In the genomic region with DNA sequence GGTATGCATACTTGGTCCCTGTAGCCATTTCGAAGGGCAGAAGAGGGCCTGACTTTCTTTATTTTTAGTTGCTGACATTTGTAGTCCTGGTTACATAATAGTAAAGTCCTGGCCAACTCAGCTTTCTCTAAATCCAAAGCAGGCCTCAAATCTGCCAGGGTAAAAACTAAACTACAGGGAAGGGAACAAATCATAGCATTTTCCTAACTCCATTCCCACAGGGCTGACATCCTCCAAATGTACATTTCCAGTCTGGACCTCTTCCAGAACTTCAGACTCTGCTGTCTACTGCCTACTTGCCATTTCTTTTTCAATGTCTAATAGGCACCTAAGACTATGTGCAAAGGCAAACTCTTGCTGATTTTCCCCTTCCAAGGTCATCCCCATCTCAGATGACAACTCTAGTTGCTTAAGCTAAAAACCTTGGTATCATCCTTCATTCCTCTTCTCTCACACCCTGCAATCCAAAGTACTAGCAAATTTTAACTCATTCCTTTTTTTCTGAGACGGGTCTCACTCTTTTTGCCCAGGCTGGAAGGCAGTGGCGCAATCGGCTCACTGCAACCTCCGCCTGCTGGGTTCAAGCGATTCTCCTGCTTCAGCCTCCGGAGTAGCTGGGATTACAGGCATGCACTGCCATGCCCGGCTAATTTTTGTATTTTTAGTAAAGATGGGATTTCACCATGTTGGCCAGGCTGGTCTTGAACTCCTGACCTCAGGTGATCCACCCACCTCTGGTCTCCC, we compare ENCODE assay signal across 9 cellular contexts. TPM values are rescaled to one million over a fixed set of nuclear protein-coding genes. Genes with fewer than 3 reads are reported as not detected.
DNase-seq lines count a peak whose midpoint lies in the region; ATAC-seq and TF ChIP-seq lines count a peak whose summit lies in the region.
"Had no signal": no experiment of that assay in that cellular context is flagged by ENCODE, and none has a peak within 500 bp of the region (broad histone marks: within the 10 kb centered on the region; RNA-seq: fewer than 3 reads in every experiment).

No MANE protein-coding gene starts in this region.

- intact Hi-C loops in left lung (cut with DNase I) = no loop called here

- peaks cover 29 to 52% of the 10 kb centered on the region in 2 donors for H3K4me1 ChIP-seq in left lung
- peaks cover 30 to 40% of the 10 kb centered on the region in 2 donors for H3K4me1 ChIP-seq in thoracic aorta (ENCODE audit: control insufficient read depth in 1 of 2, low read depth in 2 of 2)

- peak overlapping the region; percentile 100 for H3K27ac Mint-ChIP-seq in activated T-cell treated with anti-CD3 and anti-CD28 coated beads, Interleukin-2, amount 50 U/mL, for 24 hours

- no peak for DNase-seq in activated T-cell treated with anti-CD3 and anti-CD28 coated beads, Interleukin-2, amount 50 U/mL, for 24 hours
- DNase-seq in activated T-cell treated with anti-CD3 and anti-CD28 coated beads for 4 hours = no peak
- peak; percentile 20 for DNase-seq in amniotic epithelial cell (ENCODE audit: low read depth)
- DNase-seq in left lung = no peak
- DNase-seq in thoracic aorta (ENCODE audit: low spot score) = no peak
- no peak for DNase-seq in KBM-7
- no peak for DNase-seq in left lobe of liver (ENCODE audit: low spot score)
- DNase-seq: DMS 273 treated with DMSO at 0.1 percent for 48 hours had no signal

- H3K4me3 Mint-ChIP-seq in activated T-cell treated with anti-CD3 and anti-CD28 coated beads, Interleukin-2, amount 50 U/mL, for 24 hours = peak overlapping the region; percentile 94

- H3K36me3 ChIP-seq in left lung (peaks cover 0 to 54% of the 10 kb centered on the region in 2 donors), thoracic aorta (peaks cover 37% of the 10 kb centered on the region)

- no peaks in the 10 kb centered on the region for H3K27me3 ChIP-seq in left lung
- no peaks in the 10 kb centered on the region for H3K27me3 ChIP-seq in thoracic aorta (replicated peaks; ENCODE audit: insufficient read depth)

- no peaks in the 10 kb centered on the region for H3K9me3 ChIP-seq in left lung
- no peaks in the 10 kb centered on the region for H3K9me3 ChIP-seq in thoracic aorta

- peaks cover 55% of the 10 kb centered on the region for H3K4me1 Mint-ChIP-seq in activated T-cell treated with anti-CD3 and anti-CD28 coated beads, Interleukin-2, amount 50 U/mL, for 24 hours (ENCODE audit: low read depth)

- TF ChIP-seq CTCF in left lung (IDR thresholded peaks at IDR 0.05) = no peak
- no peak for TF ChIP-seq CTCF in thoracic aorta (IDR thresholded peaks at IDR 0.05)

- H3K9me3 Mint-ChIP-seq in activated T-cell treated with anti-CD3 and anti-CD28 coated beads, Interleukin-2, amount 50 U/mL, for 24 hours = no peaks in the 10 kb centered on the region

- ATAC-seq in left lung (no peak), thoracic aorta (ENCODE audit: insufficient number of reproducible peaks, low FRiP score, low read depth) (no peak), HG03095 (IDR thresholded peaks at IDR 0.05; ENCODE audit: unreplicated experiment) (no peak), left lobe of liver (no peak)

- H3K4me3 ChIP-seq in left lung = peak overlapping the region; percentile 8 to 95
- H3K4me3 ChIP-seq in thoracic aorta = peak overlapping the region; percentile 83

- in situ Hi-C loops in KBM-7 (cut with MboI; ENCODE audit: low pct_unique_long_range_greater_than_20kb, low sequenced_read_pairs) = no loop called here

- peaks cover 72% of the 10 kb centered on the region for H3K36me3 Mint-ChIP-seq in activated T-cell treated with anti-CD3 and anti-CD28 coated beads, Interleukin-2, amount 50 U/mL, for 24 hours (ENCODE audit: low read depth)

- no peaks in the 10 kb centered on the region for H3K27me3 Mint-ChIP-seq in activated T-cell treated with anti-CD3 and anti-CD28 coated beads, Interleukin-2, amount 50 U/mL, for 24 hours

- peak overlapping the region in 1 of 2 donors; percentile 97 for H3K27ac ChIP-seq in left lung
- H3K27ac ChIP-seq in thoracic aorta = peak overlapping the region; percentile 22 to 94

RNA-seq across cellular contexts. Expression of gene DDIT3, which starts 2.0 kb away (rescaled TPM):
- total RNA-seq in left lung = 10 to 100 TPM; 18.3 to 27.2 TPM
- 10 to 100 TPM; 35.5 to 39.6 TPM for total RNA-seq in thoracic aorta
- total RNA-seq in left lobe of liver = 13.9 TPM

RNA-seq across cellular contexts. Expression of gene MBD6, which starts 4.3 kb away (rescaled TPM):
- total RNA-seq in left lung = 100 to 1,000 TPM in 1 of 2 donors, 10 to 100 TPM in 1; 69.1 to 111 TPM
- total RNA-seq in thoracic aorta = 10 to 100 TPM; 39.2 to 54.3 TPM
- 59.6 TPM for total RNA-seq in left lobe of liver

RNA-seq across cellular contexts. Expression of gene DCTN2, which starts 28.6 kb away (rescaled TPM):
- 100 to 1,000 TPM; 104 to 111 TPM for total RNA-seq in left lung
- 100 to 1,000 TPM; 101 to 153 TPM for total RNA-seq in thoracic aorta
- total RNA-seq in left lobe of liver = 28.9 TPM

RNA-seq across cellular contexts. Expression of gene MARS1, which starts 30.5 kb away (rescaled TPM):
- total RNA-seq in left lung (100 to 1,000 TPM; 113 to 168 TPM), thoracic aorta (100 to 1,000 TPM in 1 of 2 donors, 10 to 100 TPM in 1; 58.8 to 104 TPM), left lobe of liver (71.1 TPM)

RNA-seq across cellular contexts. Expression of gene KIF5A, which starts 31.5 kb away (rescaled TPM):
- total RNA-seq in left lung (under 1 TPM; 0.38 to 0.50 TPM), thoracic aorta (1 to 10 TPM in 1 of 2 donors, under 1 TPM in 1; 0.81 to 2.7 TPM), left lobe of liver (0.05 TPM)
